ENCODE assay signal across 14 cellular contexts in the genomic region with DNA sequence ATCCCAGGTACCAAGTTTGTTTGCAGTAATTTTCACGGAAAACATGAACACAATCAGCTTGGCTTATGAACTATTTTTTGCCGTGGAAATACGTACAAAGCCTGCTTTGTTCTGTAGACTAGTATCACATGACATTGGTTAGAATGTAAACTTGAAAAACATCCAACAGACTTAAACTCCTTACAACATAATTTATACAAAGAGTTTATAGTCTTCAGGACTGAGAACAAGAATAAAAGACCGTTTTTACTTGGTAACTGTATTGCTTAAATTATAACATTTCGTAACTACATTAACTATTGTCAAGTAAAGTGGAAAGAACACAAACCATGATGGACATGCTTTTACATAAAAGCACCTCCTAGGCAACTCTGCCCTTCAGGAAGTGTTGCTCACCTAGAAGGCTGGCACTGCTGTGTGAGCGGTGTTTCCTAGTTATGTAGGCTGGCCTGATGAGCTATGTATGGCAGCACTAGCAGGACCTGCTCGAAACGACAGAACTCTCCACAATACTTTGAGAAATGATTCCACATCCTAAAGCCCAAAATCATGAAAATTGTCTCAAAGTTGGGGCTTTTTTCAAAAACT. TPM values are rescaled to one million over a fixed set of nuclear protein-coding genes. Genes with fewer than 3 reads are reported as not detected.
DNase-seq lines count a peak whose midpoint lies in the region; ATAC-seq, FAIRE-seq and TF ChIP-seq lines count a peak whose summit lies in the region.
"Had no signal": no experiment of that assay in that cellular context is flagged by ENCODE, and none has a peak within 500 bp of the region (broad histone marks: within the 10 kb centered on the region; RNA-seq: fewer than 3 reads in every experiment).

No MANE protein-coding gene starts in this region.

- TF ChIP-seq POLR2A in HepG2 (IDR thresholded peaks at IDR 0.05; ENCODE audit: insufficient read depth in 1 of 2, low read depth in 2 of 2, low read length in 2 of 2) (no peak), right lobe of liver (IDR thresholded peaks at IDR 0.05) (no peak)

- H4K20me1 ChIP-seq in HepG2 (ENCODE audit: insufficient read depth, low read length) = no peaks in the 10 kb centered on the region

- H3K79me2 ChIP-seq in HepG2 (ENCODE audit: insufficient read depth, low read length) = no peaks in the 10 kb centered on the region

- intact Hi-C loops in HepG2 (cut with micrococcal nuclease; ENCODE audit: unreplicated experiment) (loop anchor here (5.0 kb wide), 1 partner anchor 396 kb away; no protein-coding TSS in a partner anchor), right lobe of liver (cut with DNase I) (loop anchor here (5.0 to 10.0 kb wide), 3 partner anchors 246 to 389 kb away; no protein-coding TSS in a partner anchor), mucosa of descending colon (cut with DNase I, micrococcal nuclease) (loop anchor here in 1 of 2 donors (5.0 kb wide), 1 partner anchor 244 kb away; no protein-coding TSS in a partner anchor)

- POLR2A ChIA-PET in HepG2 (lab: Yijun Ruan, JAX) = interaction anchor here (0.7 to 3.0 kb wide), 3 partner anchors 37 to 41 kb away, joined by 3 to 15 read pairs (median 5); no protein-coding TSS in a partner anchor

- H3K4me3 ChIP-seq in HepG2 (replicated peaks in 1 of 3; ENCODE audit: insufficient read depth in 1 of 3, low read depth in 2 of 3, low read length in 3 of 3) (no peak overlapping the region), right lobe of liver (no peak overlapping the region), mucosa of descending colon (no peak overlapping the region), endodermal cell (ENCODE audit: low read length) (no peak overlapping the region)
- H3K4me3 ChIP-seq: A549, right atrium auricular region had no signal

- H3K4me3 Mint-ChIP-seq in endodermal cell = no peak overlapping the region
- H3K4me3 Mint-ChIP-seq: central memory CD8-positive, alpha-beta T cell; nephron progenitor cell had no signal

- no peak for TF ChIP-seq EP300 in HepG2 (IDR thresholded peaks at IDR 0.05; ENCODE audit: low read depth in 2 of 2, low read length in 2 of 2)
- no peak for TF ChIP-seq EP300 in HepG2 (CRISPR knock-in tag; IDR thresholded peaks at IDR 0.05; ENCODE audit: borderline replicate concordance)

- no peak for FAIRE-seq in HepG2 (lab: Jason Lieb, UNC)
- FAIRE-seq: A549, urothelium cell line had no signal

- BruUV-seq in HepG2 (replicated peaks; lab: Mats Ljungman, UMichigan) = no TSS peak

- H3K9ac ChIP-seq in HepG2 (ENCODE audit: insufficient read depth, low read depth, low read length) (no peak overlapping the region), endodermal cell (ENCODE audit: extremely low read depth, low read length, poor library complexity, severe bottlenecking) (no peak overlapping the region)

- peaks cover 8% of the 10 kb centered on the region for H3K4me1 Mint-ChIP-seq in endodermal cell
- H3K4me1 Mint-ChIP-seq: nephron progenitor cell had no signal

- DNase-seq in HepG2 (ENCODE audit: low spot score) (peak; percentile 16), right lobe of liver (no peak), mucosa of descending colon (no peak), endodermal cell (no peak), NCI-H446 (lab: John Stamatoyannopoulos, UW) (no peak), NOMO-1 (lab: John Stamatoyannopoulos, UW; ENCODE audit: unreplicated experiment in 2 of 2) (no peak)
- DNase-seq: activated CD8-positive, alpha-beta memory T cell treated with anti-CD3 and anti-CD28 coated beads for 24 hours had no signal

- TF ChIP-seq RAD21 in HepG2 (CRISPR knock-in tag; IDR thresholded peaks at IDR 0.05) = no peak

- in situ Hi-C loops in HepG2 (cut with HindIII; ENCODE audit: extremely low pct_ligation_motif_present, low pct_unique_long_range_greater_than_20kb) = loop anchor here (5.0 to 25.0 kb wide), 2 partner anchors 389 to 1254 kb away; no protein-coding TSS in a partner anchor

- H3K9me3 ChIP-seq in HepG2 (ENCODE audit: low read length) (no peaks in the 10 kb centered on the region), right lobe of liver (no peaks in the 10 kb centered on the region), mucosa of descending colon (no peaks in the 10 kb centered on the region), endodermal cell (ENCODE audit: control insufficient read depth, low read length) (no peaks in the 10 kb centered on the region)
- H3K9me3 ChIP-seq: A549, right atrium auricular region had no signal

- peaks cover 23% of the 10 kb centered on the region for H3K4me1 ChIP-seq in HepG2 (ENCODE audit: insufficient read depth, low read length)
- peaks cover 0 to 22% (median 7%) of the 10 kb centered on the region in 4 donors for H3K4me1 ChIP-seq in right lobe of liver
- peaks cover 15% of the 10 kb centered on the region for H3K4me1 ChIP-seq in mucosa of descending colon (ENCODE audit: low read depth)
- no peaks in the 10 kb centered on the region for H3K4me1 ChIP-seq in endodermal cell (ENCODE audit: control insufficient read depth, insufficient read depth, low read length)
- H3K4me1 ChIP-seq: A549, right atrium auricular region had no signal

- TF ChIP-seq CTCF in HepG2 (CRISPR knock-in tag; IDR thresholded peaks at IDR 0.05) (no peak), right lobe of liver (IDR thresholded peaks at IDR 0.05) (no peak), mucosa of descending colon (IDR thresholded peaks at IDR 0.05) (no peak), endodermal cell (conservative IDR thresholded peaks at IDR 0.05) (no peak)

- H3K36me3 Mint-ChIP-seq in endodermal cell (ENCODE audit: low read depth) = no peaks in the 10 kb centered on the region

- ATAC-seq in HepG2 (no peak), right lobe of liver (no peak), esophagus mucosa (peak; percentile 45), mucosa of descending colon (peak; percentile 49), HG03095 (IDR thresholded peaks at IDR 0.05; ENCODE audit: unreplicated experiment) (no peak)

- H3K27me3 ChIP-seq in HepG2 (ENCODE audit: control insufficient read depth in 1 of 2, insufficient read depth in 2 of 2, low read length in 2 of 2) (peaks cover 0 to 11% of the 10 kb centered on the region in 2 experiments; a peak in 2 of 5 replicates), right lobe of liver (no peaks in the 10 kb centered on the region), endodermal cell (ENCODE audit: control insufficient read depth, insufficient read depth, low read length, poor library complexity, severe bottlenecking) (peaks cover 20% of the 10 kb centered on the region)
- H3K27me3 ChIP-seq: right atrium auricular region had no signal

- no peak overlapping the region for H2AFZ ChIP-seq in HepG2 (ENCODE audit: low read length)

- H3K36me3 ChIP-seq in HepG2 (replicated peaks in 1 of 2; ENCODE audit: control insufficient read depth in 1 of 2, insufficient read depth in 2 of 2, low read length in 2 of 2) (no peaks in the 10 kb centered on the region), right lobe of liver (no peaks in the 10 kb centered on the region), mucosa of descending colon (ENCODE audit: low read depth) (no peaks in the 10 kb centered on the region), endodermal cell (ENCODE audit: control insufficient read depth, insufficient read depth, low read length) (no peaks in the 10 kb centered on the region)
- H3K36me3 ChIP-seq: right atrium auricular region had no signal

- H3K27ac Mint-ChIP-seq in endodermal cell = no peak overlapping the region
- H3K27ac Mint-ChIP-seq: nephron progenitor cell had no signal

- peak overlapping the region; percentile 9; the same call in 1 of the 2 replicates for H3K4me2 ChIP-seq in HepG2 (ENCODE audit: low read depth, low read length)

- no peaks in the 10 kb centered on the region for H3K9me3 Mint-ChIP-seq in endodermal cell
- H3K9me3 Mint-ChIP-seq: central memory CD8-positive, alpha-beta T cell; nephron progenitor cell had no signal

- whole genome bisulfite sequencing in HepG2 (ENCODE audit: low lambda C conversion rate) = 8% methylated on average over 8 of the region's 8 CpGs
- WGBS in right lobe of liver (ENCODE audit: insufficient coverage, low coverage, low lambda C conversion rate, missing lambda C conversion rate) = 23% methylated on average over 5 of the region's 8 CpGs
- 88 to 89% methylated on average over 5 to 8 of the region's 8 CpGs for WGBS in endodermal cell (ENCODE audit: insufficient coverage in 1 of 2, insufficient read length in 1 of 2), 2 experiments

- no peak overlapping the region for H3K27ac ChIP-seq in HepG2 (ENCODE audit: extremely low read length, insufficient read depth, low read length)
- no peak overlapping the region for H3K27ac ChIP-seq in right lobe of liver
- H3K27ac ChIP-seq in endodermal cell (ENCODE audit: low read depth, low read length) = no peak overlapping the region
- H3K27ac ChIP-seq: A549, right atrium auricular region had no signal

- CTCF ChIA-PET in HepG2 (lab: Yijun Ruan, JAX; ENCODE audit: low intra/inter-chr PET ratio, low total read pairs) = interaction anchor here (1.9 kb wide), 1 partner anchor 245 kb away, joined by 13 read pairs; no protein-coding TSS in a partner anchor

- H3K27me3 Mint-ChIP-seq in endodermal cell (ENCODE audit: insufficient read depth) = peaks cover 21% of the 10 kb centered on the region

RNA-seq across cellular contexts. Expression of gene WDR1, which starts 41.9 kb away (rescaled TPM):
- total RNA-seq in HepG2 (2016; rRNA removed; fragmentation: Illumina TruSeq; extraction: Trizol) = 106 and 120 TPM in 2 replicates
- total RNA-seq in HepG2 (2016; cell fraction: cytosol; rRNA removed; fragmentation: Illumina TruSeq; extraction: Trizol; ENCODE audit: low read depth) = 50.7 and 51.7 TPM in 2 replicates
- 98.1 and 109 TPM in 2 replicates for total RNA-seq in HepG2 (2016; cell fraction: insoluble cytoplasmic fraction; rRNA removed; fragmentation: Illumina TruSeq; extraction: Trizol)
- 54.9 and 56.0 TPM in 2 replicates for total RNA-seq in HepG2 (2016; cell fraction: membrane; rRNA removed; fragmentation: Illumina TruSeq; extraction: Trizol)
- total RNA-seq in HepG2 (2016; cell fraction: nucleus; rRNA removed; fragmentation: Illumina TruSeq; extraction: Trizol) = 57.3 and 65.4 TPM in 2 replicates
- 198 and 199 TPM in 2 replicates for polyA plus RNA-seq in HepG2 (2011; rRNA removed)
- 187 and 226 TPM in 2 replicates for polyA plus RNA-seq in HepG2 (2011; cell fraction: cytosol; rRNA removed)
- 166 and 177 TPM in 2 replicates for polyA plus RNA-seq in HepG2 (2011; cell fraction: nucleus; rRNA removed)
- 117 and 122 TPM in 2 replicates for polyA plus RNA-seq in HepG2 (2012)
- 33.9 and 35.4 TPM in 2 replicates for polyA plus RNA-seq in HepG2 (2016; cell fraction: cytosol; fragmentation: Illumina TruSeq; extraction: Trizol; ENCODE audit: low read depth)
- 136 and 179 TPM in 2 replicates for polyA plus RNA-seq in HepG2 (2016; cell fraction: insoluble cytoplasmic fraction; fragmentation: Illumina TruSeq; extraction: Trizol; ENCODE audit: low read depth)
- 47.7 and 51.7 TPM in 2 replicates for polyA plus RNA-seq in HepG2 (2016; cell fraction: membrane; fragmentation: Illumina TruSeq; extraction: Trizol; ENCODE audit: low read depth)
- polyA plus RNA-seq in HepG2 (2016; cell fraction: nucleus; fragmentation: Illumina TruSeq; extraction: Trizol; ENCODE audit: insufficient read depth, low read depth) = 118 and 124 TPM in 2 replicates
- polyA minus RNA-seq in HepG2 (2011; rRNA and poly(A)+ RNA removed; ENCODE audit: low replicate concordance) = 149 and 296 TPM in 2 replicates
- polyA minus RNA-seq in HepG2 (2011; cell fraction: cytosol; rRNA and poly(A)+ RNA removed) = 111 and 136 TPM in 2 replicates
- polyA minus RNA-seq in HepG2 (2011; cell fraction: nucleus; rRNA and poly(A)+ RNA removed) = 82.2 and 96.2 TPM in 2 replicates
- 100 to 1,000 TPM in 1 of 6 experiments, 10 to 100 TPM in 5; 65.1 to 149 (median 76.4) TPM for total RNA-seq in right lobe of liver
- total RNA-seq in esophagus mucosa = 253 TPM
- 100 to 1,000 TPM; 366 to 467 (median 380) TPM for total RNA-seq in mucosa of descending colon
- total RNA-seq in endodermal cell = 100 to 1,000 TPM; 222 to 345 TPM
- polyA plus RNA-seq in endodermal cell (2013, experiment 1 of 2) = 127 TPM
- 106 TPM for polyA plus RNA-seq in endodermal cell (2013, experiment 2 of 2)

Comparison
In these comparisons a context has a peak if more than half of its experiments do, and no peak if none do; other contexts are left out.
1. ATAC-seq: peak in esophagus mucosa (single experiment) and mucosa of descending colon (single experiment); none in HepG2 (single experiment), right lobe of liver (0 of 4) and HG03095 (single experiment).